ENCODE assay signal across 1 cellular context in the genomic region with DNA sequence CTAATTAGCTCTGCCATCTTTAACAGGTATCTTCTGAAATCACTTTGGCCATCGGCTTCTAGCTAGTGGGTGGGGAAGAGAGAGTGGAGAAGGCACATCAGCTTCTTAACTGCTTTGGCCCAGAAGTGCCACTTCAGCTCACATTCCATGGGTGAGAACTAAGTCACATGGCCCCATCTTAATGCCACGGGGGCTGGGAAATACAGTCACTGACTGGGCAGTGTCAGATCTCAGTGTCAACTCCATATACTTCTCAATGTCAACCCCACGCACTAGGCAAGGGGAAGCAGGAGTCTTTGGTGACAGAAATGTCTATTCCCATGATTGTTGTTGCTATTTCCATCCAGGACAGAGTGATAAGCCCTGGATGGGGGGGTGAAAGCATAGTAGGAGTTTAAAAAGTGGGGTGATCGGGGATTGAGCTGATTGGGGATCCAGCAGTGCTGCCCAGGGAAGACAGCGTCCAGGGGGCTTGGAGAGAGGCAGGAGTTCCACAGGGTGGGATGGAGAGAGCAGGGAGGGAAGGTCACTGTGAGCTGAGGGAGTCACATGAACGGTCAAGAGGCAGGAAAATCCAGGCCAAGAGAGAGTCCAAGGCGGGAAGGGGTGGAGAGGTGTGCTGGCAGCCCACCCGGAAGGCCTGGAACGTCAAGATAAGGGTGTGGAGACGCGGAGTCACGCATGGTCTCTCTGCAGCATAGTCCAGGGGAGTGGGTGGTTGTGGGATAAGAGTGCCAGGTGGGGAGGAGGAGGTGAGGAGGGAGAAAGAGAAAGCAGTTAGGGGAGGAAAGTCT.
TF ChIP-seq lines count a peak whose summit lies in the region.

No MANE protein-coding gene starts in this region.

TF ChIP-seq in K562, 482 proteins besides CTCF, POLR2A, EP300 and RAD21 (continued from another document and continues in another):
- TF ChIP-seq, protein P1, sequence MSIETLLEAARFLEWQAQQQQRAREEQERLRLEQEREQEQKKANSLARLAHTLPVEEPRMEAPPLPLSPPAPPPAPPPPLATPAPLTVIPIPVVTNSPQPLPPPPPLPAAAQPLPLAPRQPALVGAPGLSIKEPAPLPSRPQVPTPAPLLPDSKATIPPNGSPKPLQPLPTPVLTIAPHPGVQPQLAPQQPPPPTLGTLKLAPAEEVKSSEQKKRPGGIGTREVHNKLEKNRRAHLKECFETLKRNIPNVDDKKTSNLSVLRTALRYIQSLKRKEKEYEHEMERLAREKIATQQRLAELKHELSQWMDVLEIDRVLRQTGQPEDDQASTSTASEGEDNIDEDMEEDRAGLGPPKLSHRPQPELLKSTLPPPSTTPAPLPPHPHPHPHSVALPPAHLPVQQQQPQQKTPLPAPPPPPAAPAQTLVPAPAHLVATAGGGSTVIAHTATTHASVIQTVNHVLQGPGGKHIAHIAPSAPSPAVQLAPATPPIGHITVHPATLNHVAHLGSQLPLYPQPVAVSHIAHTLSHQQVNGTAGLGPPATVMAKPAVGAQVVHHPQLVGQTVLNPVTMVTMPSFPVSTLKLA (conservative IDR thresholded peaks at IDR 0.05) = peak in 1 of 2 experiments; percentile 69; a peak in 2 of 4 replicates
- TF ChIP-seq NFXL1 (CRISPR knock-in tag; IDR thresholded peaks at IDR 0.05) = no peak
- TF ChIP-seq DDX20 (tag; IDR thresholded peaks at IDR 0.05; ENCODE audit: low read depth) = no peak
- TF ChIP-seq, protein P2, sequence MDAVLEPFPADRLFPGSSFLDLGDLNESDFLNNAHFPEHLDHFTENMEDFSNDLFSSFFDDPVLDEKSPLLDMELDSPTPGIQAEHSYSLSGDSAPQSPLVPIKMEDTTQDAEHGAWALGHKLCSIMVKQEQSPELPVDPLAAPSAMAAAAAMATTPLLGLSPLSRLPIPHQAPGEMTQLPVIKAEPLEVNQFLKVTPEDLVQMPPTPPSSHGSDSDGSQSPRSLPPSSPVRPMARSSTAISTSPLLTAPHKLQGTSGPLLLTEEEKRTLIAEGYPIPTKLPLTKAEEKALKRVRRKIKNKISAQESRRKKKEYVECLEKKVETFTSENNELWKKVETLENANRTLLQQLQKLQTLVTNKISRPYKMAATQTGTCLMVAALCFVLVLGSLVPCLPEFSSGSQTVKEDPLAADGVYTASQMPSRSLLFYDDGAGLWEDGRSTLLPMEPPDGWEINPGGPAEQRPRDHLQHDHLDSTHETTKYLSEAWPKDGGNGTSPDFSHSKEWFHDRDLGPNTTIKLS (IDR thresholded peaks at IDR 0.05; ENCODE audit: borderline replicate concordance, low read depth) = no peak
- no peak for TF ChIP-seq FOXA1 (IDR thresholded peaks at IDR 0.05; ENCODE audit: borderline replicate concordance)
- peak; percentile 87 for TF ChIP-seq MTA1 (IDR thresholded peaks at IDR 0.05; ENCODE audit: borderline replicate concordance)
- no peak for TF ChIP-seq ZNF23 (CRISPR knock-in tag; IDR thresholded peaks at IDR 0.05)
- TF ChIP-seq, protein P3, sequence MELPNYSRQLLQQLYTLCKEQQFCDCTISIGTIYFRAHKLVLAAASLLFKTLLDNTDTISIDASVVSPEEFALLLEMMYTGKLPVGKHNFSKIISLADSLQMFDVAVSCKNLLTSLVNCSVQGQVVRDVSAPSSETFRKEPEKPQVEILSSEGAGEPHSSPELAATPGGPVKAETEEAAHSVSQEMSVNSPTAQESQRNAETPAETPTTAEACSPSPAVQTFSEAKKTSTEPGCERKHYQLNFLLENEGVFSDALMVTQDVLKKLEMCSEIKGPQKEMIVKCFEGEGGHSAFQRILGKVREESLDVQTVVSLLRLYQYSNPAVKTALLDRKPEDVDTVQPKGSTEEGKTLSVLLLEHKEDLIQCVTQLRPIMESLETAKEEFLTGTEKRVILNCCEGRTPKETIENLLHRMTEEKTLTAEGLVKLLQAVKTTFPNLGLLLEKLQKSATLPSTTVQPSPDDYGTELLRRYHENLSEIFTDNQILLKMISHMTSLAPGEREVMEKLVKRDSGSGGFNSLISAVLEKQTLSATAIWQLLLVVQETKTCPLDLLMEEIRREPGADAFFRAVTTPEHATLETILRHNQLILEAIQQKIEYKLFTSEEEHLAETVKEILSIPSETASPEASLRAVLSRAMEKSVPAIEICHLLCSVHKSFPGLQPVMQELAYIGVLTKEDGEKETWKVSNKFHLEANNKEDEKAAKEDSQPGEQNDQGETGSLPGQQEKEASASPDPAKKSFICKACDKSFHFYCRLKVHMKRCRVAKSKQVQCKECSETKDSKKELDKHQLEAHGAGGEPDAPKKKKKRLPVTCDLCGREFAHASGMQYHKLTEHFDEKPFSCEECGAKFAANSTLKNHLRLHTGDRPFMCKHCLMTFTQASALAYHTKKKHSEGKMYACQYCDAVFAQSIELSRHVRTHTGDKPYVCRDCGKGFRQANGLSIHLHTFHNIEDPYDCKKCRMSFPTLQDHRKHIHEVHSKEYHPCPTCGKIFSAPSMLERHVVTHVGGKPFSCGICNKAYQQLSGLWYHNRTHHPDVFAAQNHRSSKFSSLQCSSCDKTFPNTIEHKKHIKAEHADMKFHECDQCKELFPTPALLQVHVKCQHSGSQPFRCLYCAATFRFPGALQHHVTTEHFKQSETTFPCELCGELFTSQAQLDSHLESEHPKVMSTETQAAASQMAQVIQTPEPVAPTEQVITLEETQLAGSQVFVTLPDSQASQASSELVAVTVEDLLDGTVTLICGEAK (IDR thresholded peaks at IDR 0.05) = peak; percentile 14; the same call in 1 of the 2 replicates
- TF ChIP-seq, protein P3 (CRISPR knock-in tag; IDR thresholded peaks at IDR 0.05) = no peak
- TF ChIP-seq MAZ (CRISPR knock-in tag; conservative IDR thresholded peaks at IDR 0.05 in 1 of 2, IDR thresholded peaks at IDR 0.05 in 1 of 2) = peak; percentile 57 to 59; a peak in 3 of 4 replicates
- TF ChIP-seq NBN (IDR thresholded peaks at IDR 0.05; ENCODE audit: low read depth) = peak; percentile 77; the same call in 1 of the 2 replicates
- TF ChIP-seq, protein P4, sequence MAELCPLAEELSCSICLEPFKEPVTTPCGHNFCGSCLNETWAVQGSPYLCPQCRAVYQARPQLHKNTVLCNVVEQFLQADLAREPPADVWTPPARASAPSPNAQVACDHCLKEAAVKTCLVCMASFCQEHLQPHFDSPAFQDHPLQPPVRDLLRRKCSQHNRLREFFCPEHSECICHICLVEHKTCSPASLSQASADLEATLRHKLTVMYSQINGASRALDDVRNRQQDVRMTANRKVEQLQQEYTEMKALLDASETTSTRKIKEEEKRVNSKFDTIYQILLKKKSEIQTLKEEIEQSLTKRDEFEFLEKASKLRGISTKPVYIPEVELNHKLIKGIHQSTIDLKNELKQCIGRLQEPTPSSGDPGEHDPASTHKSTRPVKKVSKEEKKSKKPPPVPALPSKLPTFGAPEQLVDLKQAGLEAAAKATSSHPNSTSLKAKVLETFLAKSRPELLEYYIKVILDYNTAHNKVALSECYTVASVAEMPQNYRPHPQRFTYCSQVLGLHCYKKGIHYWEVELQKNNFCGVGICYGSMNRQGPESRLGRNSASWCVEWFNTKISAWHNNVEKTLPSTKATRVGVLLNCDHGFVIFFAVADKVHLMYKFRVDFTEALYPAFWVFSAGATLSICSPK (IDR thresholded peaks at IDR 0.05; ENCODE audit: borderline replicate concordance) = no peak; the same call in 1 of the 2 replicates
- no peak for TF ChIP-seq CHCHD3 (CRISPR knock-in tag; IDR thresholded peaks at IDR 0.05)
- TF ChIP-seq, protein P5, sequence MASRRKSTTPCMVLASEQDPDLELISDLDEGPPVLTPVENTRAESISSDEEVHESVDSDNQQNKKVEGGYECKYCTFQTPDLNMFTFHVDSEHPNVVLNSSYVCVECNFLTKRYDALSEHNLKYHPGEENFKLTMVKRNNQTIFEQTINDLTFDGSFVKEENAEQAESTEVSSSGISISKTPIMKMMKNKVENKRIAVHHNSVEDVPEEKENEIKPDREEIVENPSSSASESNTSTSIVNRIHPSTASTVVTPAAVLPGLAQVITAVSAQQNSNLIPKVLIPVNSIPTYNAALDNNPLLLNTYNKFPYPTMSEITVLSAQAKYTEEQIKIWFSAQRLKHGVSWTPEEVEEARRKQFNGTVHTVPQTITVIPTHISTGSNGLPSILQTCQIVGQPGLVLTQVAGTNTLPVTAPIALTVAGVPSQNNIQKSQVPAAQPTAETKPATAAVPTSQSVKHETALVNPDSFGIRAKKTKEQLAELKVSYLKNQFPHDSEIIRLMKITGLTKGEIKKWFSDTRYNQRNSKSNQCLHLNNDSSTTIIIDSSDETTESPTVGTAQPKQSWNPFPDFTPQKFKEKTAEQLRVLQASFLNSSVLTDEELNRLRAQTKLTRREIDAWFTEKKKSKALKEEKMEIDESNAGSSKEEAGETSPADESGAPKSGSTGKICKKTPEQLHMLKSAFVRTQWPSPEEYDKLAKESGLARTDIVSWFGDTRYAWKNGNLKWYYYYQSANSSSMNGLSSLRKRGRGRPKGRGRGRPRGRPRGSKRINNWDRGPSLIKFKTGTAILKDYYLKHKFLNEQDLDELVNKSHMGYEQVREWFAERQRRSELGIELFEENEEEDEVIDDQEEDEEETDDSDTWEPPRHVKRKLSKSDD (conservative IDR thresholded peaks at IDR 0.05; ENCODE audit: low read length) = no peak
- no peak for TF ChIP-seq HCFC1 (IDR thresholded peaks at IDR 0.05; ENCODE audit: low read depth, low read length)
- TF ChIP-seq HDAC1 (IDR thresholded peaks at IDR 0.05) = peak in 1 of 2 experiments; percentile 94; a peak in 2 of 4 replicates
- TF ChIP-seq, protein P6, sequence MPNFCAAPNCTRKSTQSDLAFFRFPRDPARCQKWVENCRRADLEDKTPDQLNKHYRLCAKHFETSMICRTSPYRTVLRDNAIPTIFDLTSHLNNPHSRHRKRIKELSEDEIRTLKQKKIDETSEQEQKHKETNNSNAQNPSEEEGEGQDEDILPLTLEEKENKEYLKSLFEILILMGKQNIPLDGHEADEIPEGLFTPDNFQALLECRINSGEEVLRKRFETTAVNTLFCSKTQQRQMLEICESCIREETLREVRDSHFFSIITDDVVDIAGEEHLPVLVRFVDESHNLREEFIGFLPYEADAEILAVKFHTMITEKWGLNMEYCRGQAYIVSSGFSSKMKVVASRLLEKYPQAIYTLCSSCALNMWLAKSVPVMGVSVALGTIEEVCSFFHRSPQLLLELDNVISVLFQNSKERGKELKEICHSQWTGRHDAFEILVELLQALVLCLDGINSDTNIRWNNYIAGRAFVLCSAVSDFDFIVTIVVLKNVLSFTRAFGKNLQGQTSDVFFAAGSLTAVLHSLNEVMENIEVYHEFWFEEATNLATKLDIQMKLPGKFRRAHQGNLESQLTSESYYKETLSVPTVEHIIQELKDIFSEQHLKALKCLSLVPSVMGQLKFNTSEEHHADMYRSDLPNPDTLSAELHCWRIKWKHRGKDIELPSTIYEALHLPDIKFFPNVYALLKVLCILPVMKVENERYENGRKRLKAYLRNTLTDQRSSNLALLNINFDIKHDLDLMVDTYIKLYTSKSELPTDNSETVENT (CRISPR knock-in tag; IDR thresholded peaks at IDR 0.05) = no peak
- TF ChIP-seq TEAD4 (IDR thresholded peaks at IDR 0.05; ENCODE audit: low read length) = peak; percentile 93
- TF ChIP-seq TEAD4 (CRISPR knock-in tag; IDR thresholded peaks at IDR 0.05; ENCODE audit: borderline replicate concordance) = no peak
- TF ChIP-seq ETV1 (tag; conservative IDR thresholded peaks at IDR 0.05; ENCODE audit: low read depth) = peak; percentile 55
- TF ChIP-seq, protein P7, sequence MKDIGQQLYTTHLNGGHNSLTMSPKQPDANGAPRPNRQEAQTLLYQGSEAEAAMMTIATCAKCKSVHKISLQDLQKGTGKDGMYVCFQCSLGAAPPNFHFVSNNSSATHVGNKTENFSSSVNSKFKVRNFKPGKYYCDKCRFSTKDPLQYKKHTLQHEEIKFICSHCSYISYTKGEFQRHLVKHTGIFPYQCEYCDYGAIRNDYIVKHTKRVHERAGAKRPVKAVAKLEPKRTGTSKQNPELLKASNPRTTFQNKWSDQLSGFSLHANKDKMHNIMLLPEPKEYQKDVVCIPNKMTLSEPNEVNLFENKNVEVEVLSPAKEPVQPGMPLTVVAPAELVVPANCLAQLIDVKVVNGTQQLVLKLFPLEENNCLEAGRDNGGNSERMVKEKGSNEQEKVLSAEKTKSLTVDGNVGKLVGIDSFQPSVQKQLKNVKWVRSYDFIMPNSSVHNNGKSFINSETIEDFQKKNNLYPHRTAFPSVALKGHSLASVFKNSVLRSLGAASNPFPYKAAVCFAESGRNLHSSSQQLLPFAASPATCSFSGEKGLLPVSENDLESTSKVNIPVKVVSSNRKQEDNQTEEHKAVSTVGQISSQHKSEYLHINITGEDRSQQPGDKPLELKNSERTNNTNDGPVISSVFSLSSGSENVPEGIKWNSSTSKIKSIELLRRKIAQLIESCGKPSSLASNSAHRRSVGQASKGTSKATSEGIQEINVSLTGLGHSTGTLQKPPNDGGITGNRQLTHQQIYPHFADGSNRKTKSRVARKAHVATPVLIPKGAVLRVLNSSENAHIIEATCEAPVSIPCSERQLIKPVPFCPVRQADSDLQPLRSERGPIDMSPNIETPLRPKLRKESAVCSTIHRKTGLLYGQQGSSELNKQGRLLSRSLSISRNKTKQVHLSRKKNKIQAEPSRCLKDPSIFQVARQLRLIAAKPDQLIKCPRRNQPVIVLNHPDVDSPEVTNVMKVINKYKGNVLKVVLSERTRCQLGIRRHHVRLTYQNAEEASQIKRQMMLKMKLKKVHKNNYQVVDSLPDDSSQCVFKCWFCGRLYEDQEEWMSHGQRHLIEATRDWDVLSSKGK (CRISPR knock-in tag; IDR thresholded peaks at IDR 0.05) = no peak
- no peak for TF ChIP-seq GTF2F1 (IDR thresholded peaks at IDR 0.05; ENCODE audit: low read depth, low read length)
